ENCODE assay signal across 15 cellular contexts in the genomic region with DNA sequence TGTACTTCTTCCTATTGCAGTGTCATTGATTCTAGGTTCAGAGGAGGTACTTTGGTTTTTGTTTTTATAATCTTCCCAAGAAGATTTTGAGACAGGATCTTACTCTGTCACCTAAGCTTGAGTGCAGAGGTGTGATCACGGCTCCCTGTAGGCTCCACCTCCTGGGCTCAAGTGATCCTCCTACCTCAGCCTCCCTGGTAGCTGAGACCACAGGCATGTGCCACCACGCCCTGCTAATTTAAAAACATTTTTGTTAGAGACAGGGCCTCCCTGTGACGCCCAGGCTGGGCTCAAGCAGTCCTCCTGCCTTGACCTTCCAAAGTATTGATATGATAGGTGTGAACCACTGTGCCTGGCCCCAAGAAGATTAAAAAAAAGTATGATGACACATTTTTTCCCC.
A peak's percentile ranks its signal among the peaks of the same experiment; 100 is the strongest.
DNase-seq lines count a peak whose midpoint lies in the region; ATAC-seq lines count a peak whose summit lies in the region.
"Had no signal": no experiment of that assay in that cellular context is flagged by ENCODE, and none has a peak within 500 bp of the region (broad histone marks: within the 10 kb centered on the region; RNA-seq: fewer than 3 reads in every experiment).

No MANE protein-coding gene starts in this region.

- H3K36me3 Mint-ChIP-seq in activated naive CD4-positive, alpha-beta T cell treated with anti-CD3 and anti-CD28 coated beads, Interleukin-2, amount 50 U/mL, for 24 hours: no peaks in the 10 kb centered on the region
- no peaks in the 10 kb centered on the region for H3K36me3 Mint-ChIP-seq in activated naive CD8-positive, alpha-beta T cell treated with anti-CD3 and anti-CD28 coated beads, Interleukin-2, amount 50 U/mL, for 24 hours (ENCODE audit: low read depth)
- H3K36me3 Mint-ChIP-seq: mesothelial cell of epicardium had no signal

- no peaks in the 10 kb centered on the region for H3K27me3 Mint-ChIP-seq in activated naive CD4-positive, alpha-beta T cell treated with anti-CD3 and anti-CD28 coated beads, Interleukin-2, amount 50 U/mL, for 24 hours
- H3K27me3 Mint-ChIP-seq in activated naive CD8-positive, alpha-beta T cell treated with anti-CD3 and anti-CD28 coated beads, Interleukin-2, amount 50 U/mL, for 24 hours: no peaks in the 10 kb centered on the region

- peak overlapping the region; percentile 33 for H3K27ac Mint-ChIP-seq in activated naive CD4-positive, alpha-beta T cell treated with anti-CD3 and anti-CD28 coated beads, Interleukin-2, amount 50 U/mL, for 24 hours
- peak overlapping the region; percentile 67 for H3K27ac Mint-ChIP-seq in activated naive CD8-positive, alpha-beta T cell treated with anti-CD3 and anti-CD28 coated beads, Interleukin-2, amount 50 U/mL, for 24 hours
- H3K27ac Mint-ChIP-seq: activated T-helper 1 cell treated with anti-CD3 and anti-CD28 coated beads, Interleukin-12 subunit alpha, Interleukin-12 subunit beta, Interleukin-2, Interleukin-4 antibody, amounts not matched to agents 30 ng/mL and 10 ng/mL and 1 ng/mL, durations not matched to agents 14 hours and 24 hours and 36 hours; mesothelial cell of epicardium; T-helper 2 cell treated with Interferon-gamma antibody and Interleukin-4, amounts not matched to agents 5 μg/mL and 100 μg/mL, for 36 hours had no signal

- H3K9me3 Mint-ChIP-seq in activated naive CD4-positive, alpha-beta T cell treated with anti-CD3 and anti-CD28 coated beads, Interleukin-2, amount 50 U/mL, for 24 hours: no peaks in the 10 kb centered on the region
- no peaks in the 10 kb centered on the region for H3K9me3 Mint-ChIP-seq in activated naive CD8-positive, alpha-beta T cell treated with anti-CD3 and anti-CD28 coated beads, Interleukin-2, amount 50 U/mL, for 24 hours
- H3K9me3 Mint-ChIP-seq: activated T-helper 1 cell treated with anti-CD3 and anti-CD28 coated beads, Interleukin-12 subunit alpha, Interleukin-12 subunit beta, Interleukin-2, Interleukin-4 antibody, amounts not matched to agents 30 ng/mL and 10 ng/mL and 1 ng/mL, durations not matched to agents 14 hours and 24 hours and 36 hours; mesothelial cell of epicardium; T-helper 2 cell treated with Interferon-gamma antibody and Interleukin-4, amounts not matched to agents 5 μg/mL and 100 μg/mL, for 36 hours had no signal

- peaks cover 34% of the 10 kb centered on the region for H3K4me1 Mint-ChIP-seq in activated naive CD4-positive, alpha-beta T cell treated with anti-CD3 and anti-CD28 coated beads, Interleukin-2, amount 50 U/mL, for 24 hours
- peaks cover 34% of the 10 kb centered on the region for H3K4me1 Mint-ChIP-seq in activated naive CD8-positive, alpha-beta T cell treated with anti-CD3 and anti-CD28 coated beads, Interleukin-2, amount 50 U/mL, for 24 hours

- peak; percentile 23 for ATAC-seq in activated naive CD8-positive, alpha-beta T cell treated with anti-CD3 and anti-CD28 coated beads, Interleukin-2, amount 50 U/mL, for 24 hours
- peak; percentile 37 for ATAC-seq in stimulated activated naive CD8-positive, alpha-beta T cell treated with anti-CD3 and anti-CD28 coated beads, Interleukin-15, Interleukin-2, amounts not matched to agents 100 U/mL and 50 U/mL, for 24 hours

- no peak for DNase-seq in activated naive CD4-positive, alpha-beta T cell (lab: John Stamatoyannopoulos, UW)
- DNase-seq in LoVo (ENCODE audit: low spot score): peak; percentile 38
- peak; percentile 29 for DNase-seq in activated naive CD8-positive, alpha-beta T cell treated with anti-CD3 and anti-CD28 coated beads, Interleukin-2, amount 50 U/mL, for 24 hours
- DNase-seq in stimulated activated naive CD8-positive, alpha-beta T cell treated with anti-CD3 and anti-CD28 coated beads, Interleukin-15, Interleukin-2, amounts not matched to agents 100 U/mL and 50 U/mL, for 24 hours: peak; percentile 38
- no peak for DNase-seq in putamen (ENCODE audit: low spot score)
- DNase-seq in pons (ENCODE audit: low spot score): no peak
- DNase-seq in GDM1 (lab: John Stamatoyannopoulos, UW): no peak
- DNase-seq: activated CD4-positive, alpha-beta T cell treated with anti-CD3 and anti-CD28 coated beads for 1 hour; NCI-H187; NCI-H446 treated with DMSO at 0.1 percent for 48 hours; Right ventricle myocardium superior had no signal

- H3K4me3 Mint-ChIP-seq in activated naive CD4-positive, alpha-beta T cell treated with anti-CD3 and anti-CD28 coated beads, Interleukin-2, amount 50 U/mL, for 24 hours: no peak overlapping the region
- H3K4me3 Mint-ChIP-seq in activated naive CD8-positive, alpha-beta T cell treated with anti-CD3 and anti-CD28 coated beads, Interleukin-2, amount 50 U/mL, for 24 hours: peak overlapping the region; percentile 15
- H3K4me3 Mint-ChIP-seq: activated T-helper 1 cell treated with anti-CD3 and anti-CD28 coated beads, Interleukin-12 subunit alpha, Interleukin-12 subunit beta, Interleukin-2, Interleukin-4 antibody, amounts not matched to agents 30 ng/mL and 10 ng/mL and 1 ng/mL, durations not matched to agents 14 hours and 24 hours and 36 hours; mesothelial cell of epicardium; T-helper 2 cell treated with Interferon-gamma antibody and Interleukin-4, amounts not matched to agents 5 μg/mL and 100 μg/mL, for 36 hours had no signal

Comparison
In these comparisons a context has a peak if more than half of its experiments do, and no peak if none do; other contexts are left out.
1. DNase-seq: peak in LoVo (single experiment), activated naive CD8-positive, alpha-beta T cell treated with anti-CD3 and anti-CD28 coated beads, Interleukin-2, amount 50 U/mL, for 24 hours (single experiment) and stimulated activated naive CD8-positive, alpha-beta T cell treated with anti-CD3 and anti-CD28 coated beads, Interleukin-15, Interleukin-2, amounts not matched to agents 100 U/mL and 50 U/mL, for 24 hours (single experiment); none in activated naive CD4-positive, alpha-beta T cell (0 of 4), putamen (single experiment), pons (single experiment) and GDM1 (single experiment).